ENCODE assay signal across 23 cellular contexts in the genomic region with DNA sequence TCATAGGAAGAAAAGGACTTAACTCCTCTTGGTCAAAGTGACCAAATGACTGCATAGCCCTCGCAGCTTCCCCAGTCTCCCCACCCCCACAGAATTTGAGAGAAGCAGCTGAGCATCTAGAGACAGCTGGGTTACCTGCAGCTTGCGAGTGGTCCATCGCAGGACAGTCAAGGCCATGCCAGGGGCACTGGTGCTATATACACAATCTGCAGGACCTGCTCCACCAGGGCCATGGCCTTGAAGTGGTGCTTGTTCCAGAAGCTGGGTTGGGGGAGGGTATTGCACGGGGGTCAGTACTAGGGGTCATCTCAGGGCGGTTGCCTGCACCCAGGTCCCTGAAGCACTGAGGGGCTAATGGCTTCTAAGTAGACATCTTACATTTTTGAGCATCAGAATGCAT.
"Had no signal": no experiment of that assay in that cellular context is flagged by ENCODE, and none has a peak within 500 bp of the region (broad histone marks: within the 10 kb centered on the region; RNA-seq: fewer than 3 reads in every experiment).

No MANE protein-coding gene starts in this region.

- H3K36me3 ChIP-seq: colonic mucosa had no signal

- H3K27me3 Mint-ChIP-seq: activated CD4-positive, alpha-beta T cell treated with anti-CD3 and anti-CD28 coated beads, Interleukin-2, amount 10 ng/mL, durations not matched to agents 7 days and 5 days; activated CD8-positive, alpha-beta T cell treated with anti-CD3 and anti-CD28 coated beads for 36 hours; naive thymus-derived CD4-positive, alpha-beta T cell; stimulated activated memory B cell treated with anti-CD40 and anti-IgM and Interleukin-4, amounts not matched to agents 10 μg/mL and 1 μg/mL and 100 μg/mL, for 72 hours had no signal

- ATAC-seq: activated CD4-positive, CD25-positive, alpha-beta regulatory T cell treated with anti-CD3 and anti-CD28 coated beads, Interleukin-2, amount 50 U/mL, for 24 hours; activated CD8-positive, alpha-beta T cell treated with anti-CD3 and anti-CD28 coated beads for 36 hours; activated T-cell treated with anti-CD3 and anti-CD28 coated beads, Interleukin-2, amount 50 U/mL, for 72 hours; gastrocnemius medialis; naive thymus-derived CD4-positive, alpha-beta T cell; stimulated activated memory B cell treated with anti-CD40 and anti-IgM and Interleukin-4, amounts not matched to agents 10 μg/mL and 1 μg/mL and 100 μg/mL, for 72 hours had no signal

- H3K27me3 ChIP-seq: colonic mucosa, dorsolateral prefrontal cortex, esophagus squamous epithelium, gastrocnemius medialis, sigmoid colon, stomach, suprapubic skin, tibial nerve had no signal

- H3K4me3 ChIP-seq: colonic mucosa, dorsolateral prefrontal cortex, esophagus squamous epithelium, gastrocnemius medialis, left ventricle myocardium inferior, sigmoid colon, smooth muscle cell, stomach, suprapubic skin, tibial nerve had no signal

- H3K9me3 Mint-ChIP-seq: activated CD4-positive, alpha-beta T cell treated with anti-CD3 and anti-CD28 coated beads, Interleukin-2, amount 10 ng/mL, durations not matched to agents 7 days and 5 days; activated CD8-positive, alpha-beta T cell treated with anti-CD3 and anti-CD28 coated beads for 36 hours; activated naive CD4-positive, alpha-beta T cell treated with anti-CD3 and anti-CD28 coated beads for 36 hours; activated naive CD8-positive, alpha-beta T cell treated with anti-CD3 and anti-CD28 coated beads, Interleukin-2, amount 10 ng/mL, durations not matched to agents 7 days and 5 days; activated T-cell treated with anti-CD3 and anti-CD28 coated beads, Interleukin-2, amount 50 U/mL, for 72 hours; endodermal cell; naive thymus-derived CD4-positive, alpha-beta T cell; stimulated activated memory B cell treated with anti-CD40 and anti-IgM and Interleukin-4, amounts not matched to agents 10 μg/mL and 1 μg/mL and 100 μg/mL, for 72 hours had no signal

- H3K9me3 ChIP-seq: colonic mucosa, esophagus squamous epithelium, gastrocnemius medialis, left ventricle myocardium inferior, sigmoid colon, stomach, suprapubic skin, tibial nerve had no signal

- H3K27ac Mint-ChIP-seq: activated CD4-positive, alpha-beta T cell treated with anti-CD3 and anti-CD28 coated beads, Interleukin-2, amount 10 ng/mL, durations not matched to agents 7 days and 5 days; activated CD8-positive, alpha-beta T cell treated with anti-CD3 and anti-CD28 coated beads for 36 hours; activated naive CD4-positive, alpha-beta T cell treated with anti-CD3 and anti-CD28 coated beads for 36 hours; activated naive CD8-positive, alpha-beta T cell treated with anti-CD3 and anti-CD28 coated beads, Interleukin-2, amount 10 ng/mL, durations not matched to agents 7 days and 5 days; activated T-cell treated with anti-CD3 and anti-CD28 coated beads, Interleukin-2, amount 50 U/mL, for 72 hours; endodermal cell; stimulated activated memory B cell treated with anti-CD40 and anti-IgM and Interleukin-4, amounts not matched to agents 10 μg/mL and 1 μg/mL and 100 μg/mL, for 72 hours had no signal

- H3K4me1 ChIP-seq: colonic mucosa, gastrocnemius medialis, sigmoid colon, suprapubic skin, tibial nerve had no signal

- H3K4me1 Mint-ChIP-seq: activated naive CD8-positive, alpha-beta T cell treated with anti-CD3 and anti-CD28 coated beads, Interleukin-2, amount 10 ng/mL, durations not matched to agents 7 days and 5 days; endodermal cell had no signal

- H3K27ac ChIP-seq: colonic mucosa, dorsolateral prefrontal cortex, esophagus squamous epithelium, gastrocnemius medialis, left ventricle myocardium inferior, sigmoid colon, stomach, suprapubic skin, tibial nerve had no signal

- H3K4me3 Mint-ChIP-seq: activated CD4-positive, alpha-beta T cell treated with anti-CD3 and anti-CD28 coated beads, Interleukin-2, amount 10 ng/mL, durations not matched to agents 7 days and 5 days; activated CD8-positive, alpha-beta T cell treated with anti-CD3 and anti-CD28 coated beads for 36 hours; activated naive CD4-positive, alpha-beta T cell treated with anti-CD3 and anti-CD28 coated beads for 36 hours; activated naive CD8-positive, alpha-beta T cell treated with anti-CD3 and anti-CD28 coated beads, Interleukin-2, amount 10 ng/mL, durations not matched to agents 7 days and 5 days; activated T-cell treated with anti-CD3 and anti-CD28 coated beads, Interleukin-2, amount 50 U/mL, for 72 hours; endodermal cell; naive thymus-derived CD4-positive, alpha-beta T cell; stimulated activated memory B cell treated with anti-CD40 and anti-IgM and Interleukin-4, amounts not matched to agents 10 μg/mL and 1 μg/mL and 100 μg/mL, for 72 hours had no signal

- DNase-seq: activated CD4-positive, alpha-beta T cell treated with anti-CD3 and anti-CD28 coated beads, Interleukin-2, amount 10 ng/mL, durations not matched to agents 7 days and 5 days; activated CD8-positive, alpha-beta T cell treated with anti-CD3 and anti-CD28 coated beads for 36 hours; activated effector memory CD4-positive, alpha-beta T cell treated with Interleukin-2 at 50 U/mL for 16 hours; activated naive CD4-positive, alpha-beta T cell treated with anti-CD3 and anti-CD28 coated beads for 36 hours; activated naive CD8-positive, alpha-beta T cell treated with anti-CD3 and anti-CD28 coated beads, Interleukin-2, amount 10 ng/mL, durations not matched to agents 7 days and 5 days; activated T-cell treated with anti-CD3 and anti-CD28 coated beads, Interleukin-2, amount 50 U/mL, for 72 hours; amniotic stem cell; colonic mucosa; dorsolateral prefrontal cortex; endodermal cell; esophagus squamous epithelium; gastrocnemius medialis; hippocampal formation; left ventricle myocardium inferior; naive thymus-derived CD4-positive, alpha-beta T cell; sigmoid colon; stimulated activated CD4-positive, alpha-beta T cell treated with anti-CD3 and anti-CD28 coated beads, Interleukin-15, amount 100 ng/mL, for 24 hours; stomach had no signal
